Comparison of ENCODE assay signal across 9 cellular contexts in genomic region chr5:176573564-176574296, GRCh38. TPM values are rescaled to one million over a fixed set of nuclear protein-coding genes. Genes with fewer than 3 reads are reported as not detected.
DNase-seq lines count a peak whose midpoint lies in the region; FAIRE-seq and TF ChIP-seq lines count a peak whose summit lies in the region.
"Had no signal": no experiment of that assay in that cellular context is flagged by ENCODE, and none has a peak within 500 bp of the region (broad histone marks: within the 10 kb centered on the region; RNA-seq: fewer than 3 reads in every experiment).

No MANE protein-coding gene starts in this region.

- H3K27me3 ChIP-seq in mammary epithelial cell (ENCODE audit: insufficient read depth, low read length), result no peaks in the 10 kb centered on the region

- no peaks in the 10 kb centered on the region for H3K9me3 ChIP-seq in mammary epithelial cell (replicated peaks; ENCODE audit: insufficient read depth, low read length)

- no peak overlapping the region for H3K4me3 ChIP-seq in AG04449 (ENCODE audit: low read depth, low read length)
- H3K4me3 ChIP-seq in mammary epithelial cell (replicated peaks in 1 of 3; ENCODE audit: insufficient read depth in 1 of 3, low read depth in 2 of 3, low read length in 3 of 3), result no peak overlapping the region

- TF ChIP-seq CTCF in AG04449 (IDR thresholded peaks at IDR 0.05; ENCODE audit: insufficient read depth, low read length, missing control alignments), result peak; percentile 88
- peak; percentile 83 for TF ChIP-seq CTCF in GM13976 (IDR thresholded peaks at IDR 0.05; ENCODE audit: borderline replicate concordance, control extremely low read depth, extremely low read depth, insufficient read depth, missing control alignments)
- peak; percentile 69 to 83 for TF ChIP-seq CTCF in mammary epithelial cell (conservative IDR thresholded peaks at IDR 0.05 in 1 of 2, IDR thresholded peaks at IDR 0.05 in 1 of 2; ENCODE audit: extremely low read depth in 1 of 2, insufficient read depth in 1 of 2, low read depth in 1 of 2, low read length in 2 of 2)

- POLR2A ChIA-PET in AG04449 (lab: Yijun Ruan, JAX), result no interaction called here

- no TSS peak for BruUV-seq in mammary epithelial cell (replicated peaks; lab: Mats Ljungman, UMichigan)

- no peak overlapping the region for H2AFZ ChIP-seq in mammary epithelial cell (ENCODE audit: low read depth, low read length)

- peaks cover 6% of the 10 kb centered on the region for H3K4me1 ChIP-seq in mammary epithelial cell (ENCODE audit: insufficient read depth, low read length)

- intact Hi-C loops in mammary epithelial cell (cut with micrococcal nuclease), result loop anchor here (1.0 to 5.0 kb wide), 4 partner anchors 46 to 841 kb away; partner anchors contain the start of gene TSPAN17

- H3K4me2 ChIP-seq in mammary epithelial cell (ENCODE audit: insufficient read depth, low read depth, low read length), result no peak overlapping the region

- CTCF ChIA-PET in AG04449 (lab: Yijun Ruan, JAX) (interaction anchor here (0.6 to 6.9 kb wide), 42 partner anchors 8 to 538 kb away, joined by 3 to 66 read pairs (median 4); partner anchors contain the start of genes CDHR2, CLTB, EIF4E1B and RNF44), mammary epithelial cell (lab: Charles Lee; ENCODE audit: low non-redundant PET) (interaction anchor here (1.2 kb wide), 1 partner anchor 158 kb away, joined by 7 read pairs; no protein-coding TSS in a partner anchor)

- DNase-seq in AG04449 (ENCODE audit: low read depth, low spot score) (no peak), GM13976 (ENCODE audit: low spot score) (peak; percentile 92), LHCN-M2 (ENCODE audit: low read depth) (peak; percentile 25), mammary epithelial cell (peak; percentile 20), kidney tubule cell (ENCODE audit: low spot score) (peak; percentile 49), RCC 7860 (ENCODE audit: low spot score) (no peak)
- peak; percentile 58 to 79 (median 68) for DNase-seq in activated CD4-positive, CD25-positive, alpha-beta regulatory T cell (lab: John Stamatoyannopoulos, UW)
- DNase-seq in stimulated activated CD4-positive, alpha-beta T cell treated with anti-CD3 and anti-CD28 coated beads, Interleukin-4, amount 100 ng/mL, for 1 hour, result peak; percentile 83

- 37% methylated on average over 8 of the region's 18 CpGs for WGBS in mammary epithelial cell (ENCODE audit: low coverage, missing lambda C conversion rate)

- H3K36me3 ChIP-seq in mammary epithelial cell (ENCODE audit: insufficient read depth, low read length), result no peaks in the 10 kb centered on the region

- dilution Hi-C loops in mammary epithelial cell (cut with HindIII; ENCODE audit: low sequenced_read_pairs), result no loop called here

- no peak overlapping the region for H3K27ac ChIP-seq in mammary epithelial cell (ENCODE audit: insufficient read depth, low read depth, low read length)

- FAIRE-seq in RCC 7860 (lab: Jason Lieb, UNC), result no peak

- no peaks in the 10 kb centered on the region for H4K20me1 ChIP-seq in mammary epithelial cell (ENCODE audit: insufficient read depth, low read length)

- no peaks in the 10 kb centered on the region for H3K79me2 ChIP-seq in mammary epithelial cell (ENCODE audit: insufficient read depth, low read length)

- no peak overlapping the region for H3K9ac ChIP-seq in mammary epithelial cell (ENCODE audit: insufficient read depth, low read length)

- in situ Hi-C loops in GM13976 (cut with MboI; ENCODE audit: low sequenced_read_pairs, unreplicated experiment), result no loop called here
- in situ Hi-C loops in mammary epithelial cell (cut with MboI; ENCODE audit: low sequenced_read_pairs in 2 of 2), result no loop called here

RNA-seq across cellular contexts. Expression of gene CDHR2, which starts 24.6 kb away (rescaled TPM):
- total RNA-seq in LHCN-M2 (2014; rRNA removed) (not detected in 2 replicates), mammary epithelial cell (under 1 TPM; under 0.01 to 0.21 TPM)
- 0.30 TPM for polyA plus RNA-seq in LHCN-M2 (2012)
- 0.01 TPM for polyA plus RNA-seq in mammary epithelial cell
- polyA minus RNA-seq in mammary epithelial cell, result not detected

RNA-seq across cellular contexts. Expression of gene GPRIN1, which starts 36.2 kb away (rescaled TPM):
- 11.7 and 16.2 TPM in 2 replicates for total RNA-seq in LHCN-M2 (2014; rRNA removed)
- 5.6 TPM for polyA plus RNA-seq in LHCN-M2 (2012)
- total RNA-seq in mammary epithelial cell, result 1 to 10 TPM; 4.7 to 8.7 TPM
- polyA plus RNA-seq in mammary epithelial cell, result 3.7 TPM
- polyA minus RNA-seq in mammary epithelial cell, result 7.2 TPM

RNA-seq across cellular contexts. Expression of gene RNF44, which starts 36.5 kb away (rescaled TPM):
- total RNA-seq in LHCN-M2 (2014; rRNA removed), result 5.5 and 10.5 TPM in 2 replicates
- polyA plus RNA-seq in LHCN-M2 (2012), result 5.4 TPM
- 10 to 100 TPM in 1 of 2 donors, 1 to 10 TPM in 1; 5.5 to 29.1 TPM for total RNA-seq in mammary epithelial cell
- 7.9 TPM for polyA plus RNA-seq in mammary epithelial cell
- 10.3 TPM for polyA minus RNA-seq in mammary epithelial cell

RNA-seq across cellular contexts. Expression of gene SNCB, which starts 56.6 kb away (rescaled TPM):
- total RNA-seq in LHCN-M2 (2014; rRNA removed) (0.83 and 2.0 TPM in 2 replicates), mammary epithelial cell (1 to 10 TPM in 1 of 2 donors, not detected in 1; 1.2 TPM)
- 0.50 TPM for polyA plus RNA-seq in LHCN-M2 (2012)
- polyA plus RNA-seq in mammary epithelial cell, result 0.42 TPM
- polyA minus RNA-seq in mammary epithelial cell, result not detected

RNA-seq across cellular contexts. Expression of gene EIF4E1B, which starts 56.7 kb away (rescaled TPM):
- not detected in 2 replicates for total RNA-seq in LHCN-M2 (2014; rRNA removed)
- polyA plus RNA-seq in LHCN-M2 (2012), result not detected
- not detected for total RNA-seq in mammary epithelial cell
- not detected for polyA plus RNA-seq in mammary epithelial cell
- not detected for polyA minus RNA-seq in mammary epithelial cell
- total RNA-seq: temporal lobe had no signal

Comparison
In these comparisons a context has a peak if more than half of its experiments do, and no peak if none do; other contexts are left out.
1. DNase-seq: peak in GM13976 (single experiment), LHCN-M2 (single experiment), activated CD4-positive, CD25-positive, alpha-beta regulatory T cell (4 of 4), mammary epithelial cell (single experiment), kidney tubule cell (single experiment) and stimulated activated CD4-positive, alpha-beta T cell treated with anti-CD3 and anti-CD28 coated beads, Interleukin-4, amount 100 ng/mL, for 1 hour (single experiment); none in AG04449 (single experiment) and RCC 7860 (single experiment).
2. Peak in every context shown above with its lines, with median percentiles within 50 percentile points of each other: CTCF ChIP-seq.